Comparison of ENCODE assay signal across 8 cellular contexts in the genomic region with DNA sequence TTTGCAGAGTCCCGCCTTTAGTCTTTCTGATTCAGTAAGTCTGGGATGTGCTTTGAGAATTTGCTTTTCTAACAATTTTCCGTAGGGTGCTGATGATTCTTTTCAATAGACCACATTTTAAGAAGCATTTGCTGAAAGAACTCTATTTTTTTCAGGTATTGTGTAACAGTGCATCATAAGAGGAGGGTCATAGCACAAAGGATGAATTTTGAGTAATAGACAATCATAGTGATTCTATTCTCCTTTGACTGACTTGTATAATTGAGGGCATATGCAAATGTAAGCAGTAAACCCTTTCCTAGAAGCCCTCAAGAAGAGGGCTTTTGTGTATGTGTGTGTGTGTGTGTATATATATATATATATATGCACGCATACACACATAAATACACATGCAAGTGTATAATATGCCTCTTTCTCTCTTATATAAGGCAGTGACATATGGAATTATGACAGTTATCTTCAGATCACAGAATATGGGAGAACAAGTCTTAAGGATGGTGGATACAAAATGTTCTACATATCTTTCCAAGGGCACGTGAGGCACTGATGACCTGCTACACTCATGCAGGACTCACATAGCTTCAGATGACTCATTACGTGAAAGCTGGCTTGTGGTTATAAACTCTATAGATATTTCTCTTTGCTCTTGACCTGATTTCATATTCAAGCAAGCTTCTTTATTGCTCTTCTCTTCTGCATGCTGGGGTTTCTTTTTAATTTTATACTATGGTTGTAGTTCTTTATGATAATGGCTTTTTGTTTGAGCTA. TPM values are rescaled to one million over a fixed set of nuclear protein-coding genes. Genes with fewer than 3 reads are reported as not detected.
DNase-seq lines count a peak whose midpoint lies in the region; ATAC-seq and TF ChIP-seq lines count a peak whose summit lies in the region.
"Had no signal": no experiment of that assay in that cellular context is flagged by ENCODE, and none has a peak within 500 bp of the region (broad histone marks: within the 10 kb centered on the region; RNA-seq: fewer than 3 reads in every experiment).

No MANE protein-coding gene starts in this region.

- DNase-seq in NB4 (ENCODE audit: low read depth): peak; percentile 34
- peak; percentile 86 for DNase-seq in fibroblast of the aortic adventitia (ENCODE audit: low read depth)
- DNase-seq in mesenteric fat pad (ENCODE audit: low spot score): no peak
- no peak for DNase-seq in NCI-H146 treated with DMSO at 0.1 percent for 48 hours (lab: John Stamatoyannopoulos, UW; ENCODE audit: unreplicated experiment)
- no peak for DNase-seq in Ammon's horn (ENCODE audit: low spot score)
- DNase-seq: T-cell had no signal

- ATAC-seq in GM18868 (IDR thresholded peaks at IDR 0.05; ENCODE audit: unreplicated experiment) (peak; percentile 96), HG02610 (IDR thresholded peaks at IDR 0.05; ENCODE audit: unreplicated experiment) (peak; percentile 92)

- TF ChIP-seq CTCF in NB4 (IDR thresholded peaks at IDR 0.05; ENCODE audit: low read depth, low read length) (no peak), fibroblast of the aortic adventitia (IDR thresholded peaks at IDR 0.05; ENCODE audit: insufficient read depth, low read length) (no peak)

- no peak for TF ChIP-seq POLR2A in NB4 (IDR thresholded peaks at IDR 0.05; ENCODE audit: extremely low read depth, insufficient read length)

- H3K4me3 ChIP-seq in NB4 (ENCODE audit: low read depth, low read length) (no peak overlapping the region), fibroblast of the aortic adventitia (ENCODE audit: low read depth, low read length) (no peak overlapping the region)

RNA-seq across cellular contexts. Expression of a gene that starts 6.5 kb away (rescaled TPM):
- total RNA-seq in fibroblast of the aortic adventitia (ENCODE audit: low replicate concordance) (97.4 and 173 TPM in 2 replicates), mesenteric fat pad (187 TPM)

RNA-seq across cellular contexts. Expression of a gene that starts 54.2 kb away (rescaled TPM):
- total RNA-seq in fibroblast of the aortic adventitia (ENCODE audit: low replicate concordance) (not detected in 2 replicates), mesenteric fat pad (not detected)
- total RNA-seq: T-cell had no signal

Comparison
In these comparisons a context has a peak if more than half of its experiments do, and no peak if none do; other contexts are left out.
1. DNase-seq: peak in NB4 (single experiment) and fibroblast of the aortic adventitia (single experiment); none in mesenteric fat pad (single experiment), NCI-H146 treated with DMSO at 0.1 percent for 48 hours (single experiment) and Ammon's horn (single experiment).